In the genomic region with DNA sequence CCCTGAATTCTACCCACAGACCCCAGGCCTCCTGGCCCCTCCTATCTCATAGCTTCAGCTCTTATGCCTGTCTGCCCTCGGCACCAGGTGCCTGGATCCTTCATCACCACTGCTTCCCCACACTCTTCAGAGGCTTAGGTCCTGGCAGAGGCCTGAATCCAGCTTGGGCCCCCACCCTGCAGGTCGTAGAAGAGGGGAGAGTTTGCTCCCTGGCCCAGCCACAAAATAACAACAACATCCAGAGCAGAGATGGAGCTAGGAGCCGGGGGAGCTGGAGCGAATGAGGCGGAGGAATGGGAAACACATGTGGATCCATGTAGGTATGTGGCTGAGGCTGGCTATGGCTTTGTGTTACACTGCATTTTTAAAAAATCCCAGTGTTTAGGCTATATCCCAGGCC, we compare ENCODE assay signal across 23 cellular contexts. TPM values are rescaled to one million over a fixed set of nuclear protein-coding genes. Genes with fewer than 3 reads are reported as not detected.
"Had no signal": no experiment of that assay in that cellular context is flagged by ENCODE, and none has a peak within 500 bp of the region (broad histone marks: within the 10 kb centered on the region; RNA-seq: fewer than 3 reads in every experiment).

No MANE protein-coding gene starts in this region.

- H3K27ac Mint-ChIP-seq: activated naive CD4-positive, alpha-beta T cell treated with anti-CD3 and anti-CD28 coated beads for 36 hours; activated naive CD8-positive, alpha-beta T cell treated with anti-CD3 and anti-CD28 coated beads, Interleukin-2, amount 10 ng/mL, durations not matched to agents 7 days and 5 days; activated T-cell treated with anti-CD3 and anti-CD28 coated beads, Interleukin-2, amount 50 U/mL, for 72 hours; nephron progenitor cell; stimulated activated naive B cell treated with anti-CD40 and anti-IgM and Interleukin-4, amounts not matched to agents 10 μg/mL and 1 μg/mL and 100 μg/mL, for 72 hours; WTC11 had no signal

- H3K27ac ChIP-seq: breast epithelium, foreskin keratinocyte, left ventricle myocardium inferior, parathyroid adenoma, right lobe of liver, thoracic aorta, upper lobe of left lung had no signal

- ATAC-seq: activated T-cell treated with anti-CD3 and anti-CD28 coated beads, Interleukin-2, amount 50 U/mL, for 72 hours; foreskin keratinocyte; right lobe of liver; stimulated activated naive B cell treated with anti-CD40 and anti-IgM and Interleukin-4, amounts not matched to agents 10 μg/mL and 1 μg/mL and 100 μg/mL, for 72 hours; WTC11 had no signal

- H3K27me3 ChIP-seq: breast epithelium, foreskin keratinocyte, right lobe of liver, upper lobe of left lung had no signal

- H3K4me1 ChIP-seq: breast epithelium, right lobe of liver had no signal

- H3K36me3 ChIP-seq: breast epithelium, left ventricle myocardium inferior, right lobe of liver, thoracic aorta, upper lobe of left lung had no signal

- H3K4me3 Mint-ChIP-seq: activated naive CD4-positive, alpha-beta T cell treated with anti-CD3 and anti-CD28 coated beads for 36 hours; activated naive CD8-positive, alpha-beta T cell treated with anti-CD3 and anti-CD28 coated beads, Interleukin-2, amount 10 ng/mL, durations not matched to agents 7 days and 5 days; activated T-cell treated with anti-CD3 and anti-CD28 coated beads, Interleukin-2, amount 50 U/mL, for 72 hours; nephron progenitor cell; stimulated activated naive B cell treated with anti-CD40 and anti-IgM and Interleukin-4, amounts not matched to agents 10 μg/mL and 1 μg/mL and 100 μg/mL, for 72 hours; WTC11 had no signal

- DNase-seq: activated effector memory CD4-positive, alpha-beta T cell treated with Interleukin-2 at 50 U/mL for 16 hours; activated naive CD4-positive, alpha-beta T cell treated with anti-CD3 and anti-CD28 coated beads for 36 hours; activated naive CD8-positive, alpha-beta T cell treated with anti-CD3 and anti-CD28 coated beads, Interleukin-2, amount 10 ng/mL, durations not matched to agents 7 days and 5 days; activated T-cell treated with anti-CD3 and anti-CD28 coated beads, Interleukin-2, amount 50 U/mL, for 72 hours; amniotic stem cell; cortex of kidney; effector CD4-positive, alpha-beta T cell; foreskin keratinocyte; left ventricle myocardium inferior; mammary epithelial cell; midbrain; nephron progenitor cell; right lobe of liver; stimulated activated CD4-positive, alpha-beta T cell treated with anti-CD3 and anti-CD28 coated beads, Interleukin-1b, Interleukin-23, amount 100 ng/mL, for 48 hours; stimulated activated naive B cell treated with anti-CD40 and anti-IgM and Interleukin-4, amounts not matched to agents 10 μg/mL and 1 μg/mL and 100 μg/mL, for 72 hours; T-helper 1 cell; upper lobe of left lung had no signal

- H3K9me3 Mint-ChIP-seq: nephron progenitor cell had no signal

- H3K4me3 ChIP-seq: breast epithelium, left ventricle myocardium inferior, right lobe of liver, skin epidermis, thoracic aorta, upper lobe of left lung had no signal

- H3K9me3 ChIP-seq: breast epithelium, left ventricle myocardium inferior, right lobe of liver, thoracic aorta, upper lobe of left lung had no signal

- H3K36me3 Mint-ChIP-seq: activated naive CD8-positive, alpha-beta T cell treated with anti-CD3 and anti-CD28 coated beads, Interleukin-2, amount 10 ng/mL, durations not matched to agents 7 days and 5 days; stimulated activated naive B cell treated with anti-CD40 and anti-IgM and Interleukin-4, amounts not matched to agents 10 μg/mL and 1 μg/mL and 100 μg/mL, for 72 hours had no signal

RNA-seq across cellular contexts. Expression of a gene that starts 7.8 kb away (rescaled TPM):
- total RNA-seq: activated naive CD4-positive, alpha-beta T cell treated with anti-CD3 and anti-CD28 coated beads for 36 hours; activated naive CD8-positive, alpha-beta T cell treated with anti-CD3 and anti-CD28 coated beads, Interleukin-2, amount 10 ng/mL, durations not matched to agents 7 days and 5 days; activated T-cell treated with anti-CD3 and anti-CD28 coated beads, Interleukin-2, amount 50 U/mL, for 72 hours; breast epithelium; cerebellum; foreskin keratinocyte; mammary epithelial cell; right lobe of liver; thoracic aorta; upper lobe of left lung; WTC11 had no signal
- polyA plus RNA-seq: foreskin keratinocyte, mammary epithelial cell had no signal

RNA-seq across cellular contexts. Expression of a gene that starts 21.8 kb away (rescaled TPM):
- total RNA-seq: activated naive CD8-positive, alpha-beta T cell treated with anti-CD3 and anti-CD28 coated beads, Interleukin-2, amount 10 ng/mL, durations not matched to agents 7 days and 5 days; foreskin keratinocyte; mammary epithelial cell had no signal
- polyA plus RNA-seq: foreskin keratinocyte, mammary epithelial cell had no signal
